8 cellular contexts compared by ENCODE assay signal in genomic region chr18:36688020-36688965, GRCh38.
DNase-seq lines count a peak whose midpoint lies in the region; ATAC-seq and TF ChIP-seq lines count a peak whose summit lies in the region.

No MANE protein-coding gene starts in this region.

- H3K4me1 Mint-ChIP-seq in nephron progenitor cell = peaks cover 25% of the 10 kb centered on the region

- WGBS in esophagus squamous epithelium, 2 donors = 47 to 59% methylated on average over 3 of the region's 3 CpGs

- H3K27ac Mint-ChIP-seq in nephron progenitor cell = peak overlapping the region; percentile 41

- H3K4me3 Mint-ChIP-seq in nephron progenitor cell = no peak overlapping the region

- H3K27ac ChIP-seq in esophagus squamous epithelium = peak overlapping the region in 2 of 4 donors; percentile 1 to 14
- H3K27ac ChIP-seq in upper lobe of right lung = no peak overlapping the region

- H3K36me3 ChIP-seq in esophagus squamous epithelium (no peaks in the 10 kb centered on the region), upper lobe of right lung (no peaks in the 10 kb centered on the region)

- no peaks in the 10 kb centered on the region for H3K27me3 Mint-ChIP-seq in nephron progenitor cell (ENCODE audit: low read depth, poor library complexity)

- peak; percentile 58 to 91 (median 88) for TF ChIP-seq CTCF in esophagus squamous epithelium (IDR thresholded peaks at IDR 0.05)
- peak; percentile 86 for TF ChIP-seq CTCF in nephron progenitor cell (IDR thresholded peaks at IDR 0.05)
- TF ChIP-seq CTCF in upper lobe of right lung (IDR thresholded peaks at IDR 0.05) = peak; percentile 83

- no peaks in the 10 kb centered on the region for H3K27me3 ChIP-seq in esophagus squamous epithelium
- H3K27me3 ChIP-seq in upper lobe of right lung = no peaks in the 10 kb centered on the region

- H3K4me3 ChIP-seq in esophagus squamous epithelium = no peak overlapping the region
- no peak overlapping the region for H3K4me3 ChIP-seq in upper lobe of right lung

- DNase-seq in activated effector memory CD4-positive, alpha-beta T cell treated with anti-CD3 and anti-CD28 coated beads, Interleukin-2, amount 50 U/mL, for 16 hours = peak; percentile 74
- no peak for DNase-seq in activated effector memory CD4-positive, alpha-beta T cell treated with Interleukin-2 at 50 U/mL for 16 hours
- DNase-seq in NCI-H2227 (lab: John Stamatoyannopoulos, UW; ENCODE audit: unreplicated experiment) = peak; percentile 81
- peak; percentile 65 for DNase-seq in activated CD8-positive, alpha-beta memory T cell treated with anti-CD3 and anti-CD28 coated beads for 24 hours
- no peak for DNase-seq in esophagus squamous epithelium (lab: John Stamatoyannopoulos, UW)
- peak; percentile 78 for DNase-seq in nephron progenitor cell
- DNase-seq in upper lobe of right lung = no peak

- intact Hi-C loops in esophagus squamous epithelium (cut with DNase I) (loop anchor here (2.0 kb wide), 1 partner anchor 69 kb away; no protein-coding TSS in a partner anchor), upper lobe of right lung (cut with DNase I) (no loop called here)

- H3K9me3 ChIP-seq in esophagus squamous epithelium = peaks cover 0 to 12% (median 7%) of the 10 kb centered on the region in 3 donors
- H3K9me3 ChIP-seq in upper lobe of right lung = no peaks in the 10 kb centered on the region

- H3K36me3 Mint-ChIP-seq in nephron progenitor cell (ENCODE audit: low read depth) = peaks cover 36% of the 10 kb centered on the region

- H3K4me1 ChIP-seq in esophagus squamous epithelium = peaks cover 0 to 18% (median 3%) of the 10 kb centered on the region in 3 donors
- H3K4me1 ChIP-seq in upper lobe of right lung = peaks cover 3% of the 10 kb centered on the region

- no peak for TF ChIP-seq POLR2A in esophagus squamous epithelium (IDR thresholded peaks at IDR 0.05)

- peak; percentile 56 for ATAC-seq in HG02852 (IDR thresholded peaks at IDR 0.05; ENCODE audit: unreplicated experiment)
- peak; percentile 88 for ATAC-seq in upper lobe of right lung

- H3K9me3 Mint-ChIP-seq in nephron progenitor cell = peaks cover 15% of the 10 kb centered on the region

Comparison
In these comparisons a context has a peak if more than half of its experiments do, and no peak if none do; other contexts are left out.
1. DNase-seq: peak in activated effector memory CD4-positive, alpha-beta T cell treated with anti-CD3 and anti-CD28 coated beads, Interleukin-2, amount 50 U/mL, for 16 hours (single experiment), NCI-H2227 (single experiment), activated CD8-positive, alpha-beta memory T cell treated with anti-CD3 and anti-CD28 coated beads for 24 hours (single experiment) and nephron progenitor cell (single experiment); none in activated effector memory CD4-positive, alpha-beta T cell treated with Interleukin-2 at 50 U/mL for 16 hours (single experiment), esophagus squamous epithelium (single experiment) and upper lobe of right lung (single experiment).
2. Peak in every context shown above with its lines, with median percentiles within 50 percentile points of each other: CTCF ChIP-seq.